Comparison of ENCODE assay signal across 9 cellular contexts in the genomic region with DNA sequence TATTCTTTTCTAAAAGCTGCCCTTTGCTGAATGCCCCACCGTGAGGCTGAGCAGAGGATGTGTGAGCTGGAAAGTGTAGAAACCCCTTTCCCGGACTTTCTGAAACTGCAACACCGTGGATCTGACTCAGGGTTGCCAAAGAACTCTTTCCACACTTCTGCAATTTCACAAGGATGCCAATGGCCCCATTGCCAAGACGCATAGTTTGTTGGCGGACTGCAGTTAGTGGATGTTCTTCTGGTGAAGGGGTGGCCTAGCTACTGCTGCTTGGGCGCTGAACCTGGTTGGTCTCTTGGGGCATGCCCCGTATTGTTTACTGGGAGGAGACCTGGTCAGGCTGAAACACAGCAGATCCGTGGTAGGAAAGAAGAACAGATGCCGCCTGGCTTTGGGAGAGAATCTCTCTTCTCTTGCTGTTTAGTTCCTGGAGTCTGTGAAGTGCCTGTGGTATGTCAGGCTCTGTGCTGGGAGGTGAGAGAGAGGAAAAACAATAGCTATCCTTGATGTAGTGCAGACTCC. TPM values are rescaled to one million over a fixed set of nuclear protein-coding genes. Genes with fewer than 3 reads are reported as not detected.
A peak's percentile ranks its signal among the peaks of the same experiment; 100 is the strongest.
DNase-seq lines count a peak whose midpoint lies in the region; ATAC-seq and TF ChIP-seq lines count a peak whose summit lies in the region.
"Had no signal": no experiment of that assay in that cellular context is flagged by ENCODE, and none has a peak within 500 bp of the region (broad histone marks: within the 10 kb centered on the region; RNA-seq: fewer than 3 reads in every experiment).

No MANE protein-coding gene starts in this region.

- H2AFZ ChIP-seq in mesenchymal stem cell (ENCODE audit: low read depth, low read length): no peak overlapping the region

- ATAC-seq in thoracic aorta (ENCODE audit: insufficient number of reproducible peaks, low FRiP score, low read depth) (peak; percentile 85), GM21515 (IDR thresholded peaks at IDR 0.05; ENCODE audit: unreplicated experiment) (no peak)
- ATAC-seq: Panc1 had no signal

- peaks cover 66% of the 10 kb centered on the region for H3K4me1 Mint-ChIP-seq in activated CD4-positive, alpha-beta T cell treated with anti-CD3 and anti-CD28 coated beads, Interleukin-2, amount 10 ng/mL, durations not matched to agents 7 days and 5 days

- POLR2A ChIA-PET in activated CD4-positive, alpha-beta T cell treated with anti-CD3 and anti-CD28 coated beads, Interleukin-2, amount 10 ng/mL, durations not matched to agents 7 days and 5 days (lab: Charles Lee): no interaction called here

- H3K27ac ChIP-seq in mesenchymal stem cell (ENCODE audit: low read length, poor library complexity, severe bottlenecking) (no peak overlapping the region), thoracic aorta (peak overlapping the region; percentile 78 to 91)

- peak overlapping the region; percentile 21 for H2AK5ac ChIP-seq in mesenchymal stem cell (ENCODE audit: low read length, severe bottlenecking)

- H2BK120ac ChIP-seq in mesenchymal stem cell (ENCODE audit: low read depth, low read length): no peak overlapping the region

- H3K18ac ChIP-seq in mesenchymal stem cell (ENCODE audit: low read depth in 1 of 2, low read length in 2 of 2): peak overlapping the region in 1 of 2 experiments; percentile 46

- peaks cover 28% of the 10 kb centered on the region for H3K79me1 ChIP-seq in mesenchymal stem cell (replicated peaks; ENCODE audit: low read length, poor library complexity, severe bottlenecking)

- H3K4me1 ChIP-seq in mesenchymal stem cell (ENCODE audit: control insufficient read depth, insufficient read depth, low read depth, low read length) (peaks cover 50% of the 10 kb centered on the region), thoracic aorta (ENCODE audit: control insufficient read depth in 1 of 2, low read depth in 2 of 2) (peaks cover 39 to 54% of the 10 kb centered on the region in 2 donors)

- H3K9me3 ChIP-seq in mesenchymal stem cell (ENCODE audit: control insufficient read depth, low read length) (no peaks in the 10 kb centered on the region), thoracic aorta (no peaks in the 10 kb centered on the region)

- no peaks in the 10 kb centered on the region for H3K9me3 Mint-ChIP-seq in activated CD4-positive, alpha-beta T cell treated with anti-CD3 and anti-CD28 coated beads, Interleukin-2, amount 10 ng/mL, durations not matched to agents 7 days and 5 days

- DNase-seq in activated CD4-positive, alpha-beta T cell treated with anti-CD3 and anti-CD28 coated beads, Interleukin-2, amount 10 ng/mL, durations not matched to agents 7 days and 5 days: no peak
- no peak for DNase-seq in activated CD4-positive, alpha-beta T cell treated with anti-CD3 and anti-CD28 coated beads for 1 hour
- peak; percentile 98 for DNase-seq in amniotic epithelial cell (ENCODE audit: low read depth)
- peak; percentile 94 for DNase-seq in mesenchymal stem cell
- peak; percentile 59 for DNase-seq in thoracic aorta (ENCODE audit: low spot score)
- no peak for DNase-seq in NCI-H82 (lab: John Stamatoyannopoulos, UW)
- DNase-seq in superior temporal gyrus (ENCODE audit: extremely low spot score): no peak

- CTCF ChIA-PET in activated CD4-positive, alpha-beta T cell treated with anti-CD3 and anti-CD28 coated beads, Interleukin-2, amount 10 ng/mL, durations not matched to agents 7 days and 5 days (lab: Charles Lee): interaction anchor here (0.7 to 2.5 kb wide), 6 partner anchors 10 to 25 kb away, joined by 3 to 9 read pairs (median 4); no protein-coding TSS in a partner anchor

- H3K4ac ChIP-seq in mesenchymal stem cell (ENCODE audit: low read depth in 1 of 2, low read length in 2 of 2): peak overlapping the region in 1 of 2 experiments; percentile 25

- peak overlapping the region in 1 of 2 experiments; percentile 47 for H2BK12ac ChIP-seq in mesenchymal stem cell (ENCODE audit: low read length in 2 of 2)

- H4K91ac ChIP-seq in mesenchymal stem cell (ENCODE audit: low read length): no peak overlapping the region

- H3K4me3 ChIP-seq in mesenchymal stem cell (ENCODE audit: insufficient read depth in 1 of 2, low read depth in 1 of 2, low read length in 2 of 2) (no peak overlapping the region), thoracic aorta (no peak overlapping the region)

- H2BK15ac ChIP-seq in mesenchymal stem cell (ENCODE audit: low read depth, poor library complexity, severe bottlenecking): no peak overlapping the region

- H3K4me3 Mint-ChIP-seq in activated CD4-positive, alpha-beta T cell treated with anti-CD3 and anti-CD28 coated beads, Interleukin-2, amount 10 ng/mL, durations not matched to agents 7 days and 5 days: no peak overlapping the region

- no peak overlapping the region for H4K8ac ChIP-seq in mesenchymal stem cell (ENCODE audit: low read length)

- H3K27me3 ChIP-seq in mesenchymal stem cell (ENCODE audit: control insufficient read depth in 1 of 2, insufficient read depth in 1 of 2, low read length in 2 of 2): no peaks in the 10 kb centered on the region
- H3K27me3 ChIP-seq in thoracic aorta (replicated peaks; ENCODE audit: insufficient read depth): no peaks in the 10 kb centered on the region

- TF ChIP-seq CTCF in thoracic aorta (IDR thresholded peaks at IDR 0.05): peak; percentile 16

- H3K23ac ChIP-seq in mesenchymal stem cell (ENCODE audit: low read length in 2 of 2): no peak overlapping the region

- peak overlapping the region; percentile 44 for H3K27ac Mint-ChIP-seq in activated CD4-positive, alpha-beta T cell treated with anti-CD3 and anti-CD28 coated beads, Interleukin-2, amount 10 ng/mL, durations not matched to agents 7 days and 5 days

- no peak overlapping the region for H2BK5ac ChIP-seq in mesenchymal stem cell (ENCODE audit: low read depth, low read length, poor library complexity, severe bottlenecking)

- H3K4me2 ChIP-seq in mesenchymal stem cell (ENCODE audit: low read length, poor library complexity, severe bottlenecking): no peak overlapping the region

- H3K9ac ChIP-seq in mesenchymal stem cell (ENCODE audit: low read length): peak overlapping the region; percentile 52

- no peak overlapping the region for H3K14ac ChIP-seq in mesenchymal stem cell (ENCODE audit: low read length in 2 of 2)

- 72% methylated on average over 8 of the region's 9 CpGs for WGBS in mesenchymal stem cell

- H3K27me3 Mint-ChIP-seq in activated CD4-positive, alpha-beta T cell treated with anti-CD3 and anti-CD28 coated beads, Interleukin-2, amount 10 ng/mL, durations not matched to agents 7 days and 5 days: no peaks in the 10 kb centered on the region

- H3K36me3 Mint-ChIP-seq in activated CD4-positive, alpha-beta T cell treated with anti-CD3 and anti-CD28 coated beads, Interleukin-2, amount 10 ng/mL, durations not matched to agents 7 days and 5 days (ENCODE audit: low read depth): peaks cover 33% of the 10 kb centered on the region

- H3K36me3 ChIP-seq in mesenchymal stem cell (ENCODE audit: control insufficient read depth in 1 of 2, insufficient read depth in 2 of 2, low read depth in 1 of 2, low read length in 2 of 2) (peaks cover 4 to 55% of the 10 kb centered on the region in 2 experiments), thoracic aorta (no peaks in the 10 kb centered on the region)

RNA-seq across cellular contexts. Expression of gene CD82, which starts 26.7 kb away (rescaled TPM):
- total RNA-seq in activated CD4-positive, alpha-beta T cell treated with anti-CD3 and anti-CD28 coated beads, Interleukin-2, amount 10 ng/mL, durations not matched to agents 7 days and 5 days: 100 to 1,000 TPM; 126 to 128 TPM
- polyA plus RNA-seq in mesenchymal stem cell (2013, experiment 1 of 2): 196 TPM
- polyA plus RNA-seq in mesenchymal stem cell (2013, experiment 2 of 2): 194 TPM
- total RNA-seq in thoracic aorta: 10 to 100 TPM; 15.4 to 23.4 TPM

Comparison
In these comparisons a context has a peak if more than half of its experiments do, and no peak if none do; other contexts are left out.
1. DNase-seq: peak in amniotic epithelial cell (single experiment), mesenchymal stem cell (single experiment) and thoracic aorta (single experiment); none in activated CD4-positive, alpha-beta T cell treated with anti-CD3 and anti-CD28 coated beads, Interleukin-2, amount 10 ng/mL, durations not matched to agents 7 days and 5 days (single experiment), activated CD4-positive, alpha-beta T cell treated with anti-CD3 and anti-CD28 coated beads for 1 hour (single experiment), NCI-H82 (single experiment) and superior temporal gyrus (single experiment).
2. RNA of gene CD82, which starts 26.7 kb away (total RNA-seq): 126 to 128 TPM in activated CD4-positive, alpha-beta T cell treated with anti-CD3 and anti-CD28 coated beads, Interleukin-2, amount 10 ng/mL, durations not matched to agents 7 days and 5 days; 15.4 to 23.4 TPM in thoracic aorta; every median in the first group is over 4 times any median in the second.